In genomic region chr9:136426787-136427186, GRCh38 we compare ENCODE assay signal across 31 cellular contexts.
"Had no signal": no experiment of that assay in that cellular context is flagged by ENCODE, and none has a peak within 500 bp of the region (broad histone marks: within the 10 kb centered on the region; RNA-seq: fewer than 3 reads in every experiment).

No MANE protein-coding gene starts in this region.

- H3K4me1 Mint-ChIP-seq: mesothelial cell of epicardium; naive B cell; stimulated activated memory B cell treated with anti-CD40 and anti-IgM and Interleukin-4, amounts not matched to agents 10 μg/mL and 1 μg/mL and 100 μg/mL, for 72 hours had no signal

- H3K27ac Mint-ChIP-seq: activated naive CD8-positive, alpha-beta T cell; activated T-helper 2 cell treated with anti-CD3 and anti-CD28 coated beads, Interferon-gamma antibody, Interleukin-2, Interleukin-4, amounts not matched to agents 10 μg/mL and 5 μg/mL and 100 μg/mL, durations not matched to agents 14 hours and 24 hours and 36 hours; mesothelial cell of epicardium; stimulated activated memory B cell treated with anti-CD40 and anti-IgM and Interleukin-4, amounts not matched to agents 10 μg/mL and 1 μg/mL and 100 μg/mL, for 72 hours; T-helper 1 cell treated with Interleukin-12 subunit alpha and Interleukin-12 subunit beta and Interleukin-4 antibody, amounts not matched to agents 30 μg/mL and 1 μg/mL, for 36 hours had no signal

- H3K9me3 ChIP-seq: body of pancreas, esophagus muscularis mucosa, psoas muscle, suprapubic skin, tibial nerve had no signal

- H3K36me3 Mint-ChIP-seq: activated naive CD8-positive, alpha-beta T cell; naive B cell had no signal

- H3K4me2 ChIP-seq: smooth muscle cell had no signal

- H3K27me3 ChIP-seq: body of pancreas, cardiac muscle cell, esophagus muscularis mucosa, suprapubic skin, tibial nerve had no signal

- H3K9me3 Mint-ChIP-seq: activated T-helper 2 cell treated with anti-CD3 and anti-CD28 coated beads, Interferon-gamma antibody, Interleukin-2, Interleukin-4, amounts not matched to agents 10 μg/mL and 5 μg/mL and 100 μg/mL, durations not matched to agents 14 hours and 24 hours and 36 hours; mesothelial cell of epicardium; naive B cell; stimulated activated memory B cell treated with anti-CD40 and anti-IgM and Interleukin-4, amounts not matched to agents 10 μg/mL and 1 μg/mL and 100 μg/mL, for 72 hours; T-helper 1 cell treated with Interleukin-12 subunit alpha and Interleukin-12 subunit beta and Interleukin-4 antibody, amounts not matched to agents 30 μg/mL and 1 μg/mL, for 36 hours had no signal

- H3K4me3 ChIP-seq: body of pancreas, cardiac muscle cell, coronary artery, esophagus muscularis mucosa, psoas muscle, smooth muscle cell, suprapubic skin, tibial nerve had no signal

- H3K79me2 ChIP-seq: parathyroid adenoma had no signal

- ATAC-seq: activated CD4-positive, CD25-positive, alpha-beta regulatory T cell treated with anti-CD3 and anti-CD28 coated beads, Interleukin-2, amount 50 U/mL, for 24 hours; body of pancreas; left cardiac atrium; psoas muscle; stimulated activated memory B cell treated with anti-CD40 and anti-IgM and Interleukin-4, amounts not matched to agents 10 μg/mL and 1 μg/mL and 100 μg/mL, for 72 hours had no signal

- DNase-seq: activated CD4-positive, alpha-beta T cell treated with anti-CD3 and anti-CD28 coated beads for 48 hours; activated CD4-positive, alpha-beta T cell treated with anti-CD3 and anti-CD28 coated beads, Interleukin-2, amount 50 U/mL, for 48 hours; activated CD8-positive, alpha-beta memory T cell treated with anti-CD3 and anti-CD28 coated beads, Interleukin-2, amount 50 U/mL, for 48 hours; activated T-cell treated with anti-CD3 and anti-CD28 coated beads, Interleukin-2, amount 50 U/mL, for 48 hours; anterior cingulate cortex; body of pancreas; cerebellar nuclear complex; islet precursor cell; left cardiac atrium; naive B cell; nucleus accumbens; psoas muscle; stimulated activated CD4-positive, alpha-beta T cell treated with anti-CD3 and anti-CD28 coated beads, Interleukin-1b, Interleukin-23, amount 100 ng/mL, for 48 hours; stimulated activated CD4-positive, alpha-beta T cell treated with anti-CD3 and anti-CD28 coated beads, Interleukin-4, amount 100 ng/mL, for 4 hours; stimulated activated CD8-positive, alpha-beta memory T cell treated with anti-CD3 and anti-CD28 coated beads, Interleukin-4, amount 100 ng/mL, for 48 hours; SW 1271; T-helper 9 cell had no signal

- H3K27me3 Mint-ChIP-seq: activated naive CD8-positive, alpha-beta T cell; naive B cell; stimulated activated memory B cell treated with anti-CD40 and anti-IgM and Interleukin-4, amounts not matched to agents 10 μg/mL and 1 μg/mL and 100 μg/mL, for 72 hours had no signal

- H3K27ac ChIP-seq: body of pancreas, cardiac muscle cell, coronary artery, esophagus muscularis mucosa, parathyroid adenoma, psoas muscle, suprapubic skin, tibial nerve, VCaP had no signal

- H3K4me3 Mint-ChIP-seq: activated naive CD8-positive, alpha-beta T cell; mesothelial cell of epicardium; naive B cell; stimulated activated memory B cell treated with anti-CD40 and anti-IgM and Interleukin-4, amounts not matched to agents 10 μg/mL and 1 μg/mL and 100 μg/mL, for 72 hours; T-helper 1 cell treated with Interleukin-12 subunit alpha and Interleukin-12 subunit beta and Interleukin-4 antibody, amounts not matched to agents 30 μg/mL and 1 μg/mL, for 36 hours had no signal

- H3K4me1 ChIP-seq: body of pancreas, parathyroid adenoma, psoas muscle, suprapubic skin, tibial nerve had no signal

- H2AFZ ChIP-seq: parathyroid adenoma had no signal
